In the genomic region with DNA sequence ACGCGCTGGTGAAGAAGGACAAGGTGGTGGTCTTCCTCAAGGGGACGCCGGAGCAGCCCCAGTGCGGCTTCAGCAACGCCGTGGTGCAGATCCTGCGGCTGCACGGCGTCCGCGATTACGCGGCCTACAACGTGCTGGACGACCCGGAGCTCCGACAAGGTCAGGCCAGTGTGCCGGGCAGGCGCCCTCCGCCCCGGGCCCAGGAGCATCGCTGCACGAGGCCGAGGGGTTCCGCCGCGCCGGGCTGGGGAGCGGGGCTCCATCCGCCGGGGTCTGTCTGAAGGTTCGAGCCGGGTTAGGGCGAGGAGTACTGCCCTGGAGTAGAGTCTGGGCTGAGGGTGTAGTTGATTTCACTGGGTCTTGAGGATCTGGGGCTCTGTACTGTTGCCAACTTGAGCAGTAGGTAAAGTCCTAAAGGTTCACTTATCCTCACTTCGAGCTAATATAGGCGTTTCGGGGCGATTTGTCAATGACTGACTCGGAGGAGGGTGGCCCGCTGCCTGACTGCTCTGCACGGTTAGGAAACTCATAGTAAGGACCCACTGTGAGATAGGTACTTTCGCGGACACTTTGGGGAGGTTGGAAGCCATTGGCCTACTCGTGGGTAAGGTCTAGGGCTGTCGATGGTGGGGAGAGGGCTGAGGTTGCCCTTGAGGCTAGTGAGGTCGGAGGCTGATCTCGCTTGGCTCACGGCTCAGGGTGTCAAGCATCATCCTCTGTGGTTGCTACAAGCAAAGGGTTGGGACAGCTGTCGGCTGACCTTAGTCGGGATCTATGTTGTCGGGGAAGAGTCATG, we compare ENCODE assay signal across 8 cellular contexts. TPM values are rescaled to one million over a fixed set of nuclear protein-coding genes. Genes with fewer than 3 reads are reported as not detected.
DNase-seq lines count a peak whose midpoint lies in the region; ATAC-seq and TF ChIP-seq lines count a peak whose summit lies in the region.

No MANE protein-coding gene starts in this region.

- H3K4me3 Mint-ChIP-seq in MCF 10A (ENCODE audit: unreplicated experiment) = peak overlapping the region; percentile 87

- H3K4me1 Mint-ChIP-seq in MCF 10A (ENCODE audit: insufficient read depth, unreplicated experiment) = peaks cover 35% of the 10 kb centered on the region

- H3K4me1 ChIP-seq in ACC112 (ENCODE audit: control insufficient read depth, insufficient read depth, low read length, unreplicated experiment) (peaks cover 45% of the 10 kb centered on the region), mesodermal cell (ENCODE audit: control insufficient read depth, insufficient read depth, low read length, poor library complexity, severe bottlenecking) (peaks cover 33% of the 10 kb centered on the region), vagina (peaks cover 76% of the 10 kb centered on the region)

- peaks cover 90% of the 10 kb centered on the region for H3K79me2 ChIP-seq in ACC112 (ENCODE audit: control insufficient read depth, insufficient read depth, low read length, unreplicated experiment)

- TF ChIP-seq CTCF in MCF 10A (IDR thresholded peaks at IDR 0.05; ENCODE audit: unreplicated experiment) (no peak), vagina (IDR thresholded peaks at IDR 0.05) (no peak)

- H3K36me3 Mint-ChIP-seq in MCF 10A (ENCODE audit: insufficient read depth, unreplicated experiment) = peaks cover 10% of the 10 kb centered on the region

- WGBS in mesodermal cell (ENCODE audit: insufficient coverage in 2 of 2), 2 experiments = 2 to 3% methylated on average over 45 of the region's 52 CpGs

- H3K9me3 Mint-ChIP-seq in MCF 10A (ENCODE audit: unreplicated experiment) = no peaks in the 10 kb centered on the region

- TF ChIP-seq RAD21 in Ishikawa (IDR thresholded peaks at IDR 0.05; ENCODE audit: low read depth) = no peak

- TF ChIP-seq EP300 in Ishikawa (IDR thresholded peaks at IDR 0.05; ENCODE audit: borderline replicate concordance) = no peak

- H3K9me3 ChIP-seq in mesodermal cell (ENCODE audit: control insufficient read depth, low read length) = no peaks in the 10 kb centered on the region
- no peaks in the 10 kb centered on the region for H3K9me3 ChIP-seq in vagina

- H3K27ac ChIP-seq in ACC112 (ENCODE audit: low read depth, low read length) (peak overlapping the region; percentile 6; the same call in 1 of the 2 replicates), mesodermal cell (ENCODE audit: low read depth, low read length, severe bottlenecking) (peak overlapping the region; percentile 57), vagina (peak overlapping the region; percentile 46)

- CTCF ChIA-PET in MCF 10A (lab: Yijun Ruan, JAX) = interaction anchor here (0.7 to 3.2 kb wide), 3 partner anchors 9 to 26 kb away, joined by 3 to 18 read pairs (median 3); no protein-coding TSS in a partner anchor

- intact Hi-C loops in MCF 10A (cut with micrococcal nuclease) = loop anchor here (2.0 kb wide), 1 partner anchor 93 kb away; no protein-coding TSS in a partner anchor
- intact Hi-C loops in vagina (cut with DNase I) = loop anchor here (10.0 kb wide), 1 partner anchor 221 kb away; the partner anchor contains the start of gene CLMN
- intact Hi-C loops in posterior vena cava (cut with DNase I) = no loop called here

- H3K27ac Mint-ChIP-seq in MCF 10A (ENCODE audit: low read depth, unreplicated experiment) = peak overlapping the region; percentile 93

- H3K36me3 ChIP-seq in ACC112 (ENCODE audit: insufficient read depth, low read length) = no peaks in the 10 kb centered on the region
- peaks cover 20% of the 10 kb centered on the region for H3K36me3 ChIP-seq in mesodermal cell (ENCODE audit: control insufficient read depth, insufficient read depth, low read length)
- no peaks in the 10 kb centered on the region for H3K36me3 ChIP-seq in vagina

- no peaks in the 10 kb centered on the region for H3K27me3 ChIP-seq in ACC112 (ENCODE audit: insufficient read depth, low read length)
- no peaks in the 10 kb centered on the region for H3K27me3 ChIP-seq in vagina

- POLR2A ChIA-PET in MCF 10A (lab: Yijun Ruan, JAX) = interaction anchor here (0.6 to 4.9 kb wide), 12 partner anchors 9 to 670 kb away, joined by 3 to 25 read pairs (median 4); partner anchors contain the start of gene SYNE3

- H2AFZ ChIP-seq in ACC112 (ENCODE audit: low read length, unreplicated experiment) = peak overlapping the region; percentile 56

- BruUV-seq in MCF 10A (replicated peaks; lab: Mats Ljungman, UMichigan) = no TSS peak

- DNase-seq in MCF 10A (ENCODE audit: unreplicated experiment) (no peak), vagina (ENCODE audit: extremely low spot score in 2 of 2) (no peak), SW 1271 (lab: John Stamatoyannopoulos, UW) (no peak), posterior vena cava (ENCODE audit: low spot score) (no peak)

- H3K27me3 Mint-ChIP-seq in MCF 10A (ENCODE audit: insufficient read depth, unreplicated experiment) = no peaks in the 10 kb centered on the region

- peak; percentile 1 for ATAC-seq in GM18498 (IDR thresholded peaks at IDR 0.05; ENCODE audit: unreplicated experiment)

- no peak for TF ChIP-seq POLR2A in vagina (IDR thresholded peaks at IDR 0.05)

- H3K4me3 ChIP-seq in ACC112 (ENCODE audit: low read depth, low read length) = peak overlapping the region; percentile 87
- peak overlapping the region; percentile 79 for H3K4me3 ChIP-seq in mesodermal cell (ENCODE audit: extremely low read depth, insufficient read depth, low read length, poor library complexity, severe bottlenecking)
- H3K4me3 ChIP-seq in vagina = peak overlapping the region; percentile 94 to 96

TF ChIP-seq in Ishikawa, 13 proteins besides CTCF, POLR2A, EP300 and RAD21:
- TF ChIP-seq NFIC (IDR thresholded peaks at IDR 0.05) (no peak), YY1 (IDR thresholded peaks at IDR 0.05; ENCODE audit: low read depth) (0 out of 2 replicates have a peak, but pooled peaks have one; percentile 19)

RNA-seq across cellular contexts. Expression of gene GLRX5, which starts 0.6 kb away (rescaled TPM):
- total RNA-seq in MCF 10A (2022) (32.2 and 39.8 TPM in 2 replicates), vagina (20.4 TPM), posterior vena cava (10 to 100 TPM; 21.7 to 25.6 TPM)
- 61.4 TPM for polyA plus RNA-seq in mesodermal cell (2013, experiment 1 of 2)
- 68.7 TPM for polyA plus RNA-seq in mesodermal cell (2013, experiment 2 of 2)

RNA-seq across cellular contexts. Expression of gene SYNE3, which starts 19.0 kb away (rescaled TPM):
- total RNA-seq in MCF 10A (2022) (8.9 and 9.5 TPM in 2 replicates), vagina (27.0 TPM), posterior vena cava (10 to 100 TPM; 35.7 to 40.0 TPM)
- polyA plus RNA-seq in mesodermal cell (2013, experiment 1 of 2) = 4.2 TPM
- polyA plus RNA-seq in mesodermal cell (2013, experiment 2 of 2) = 3.9 TPM

Comparison
In these comparisons a context has a peak if more than half of its experiments do, and no peak if none do; other contexts are left out.
1. H3K27ac ChIP-seq: peak in every context shown above with its lines; median percentile 57 in mesodermal cell; 46 in vagina; 6 in ACC112.
2. intact Hi-C loops: an anchor here in MCF 10A (2.0 kb wide) and vagina (10.0 kb wide); none called in posterior vena cava.